21 cellular contexts compared by ENCODE assay signal in the genomic region with DNA sequence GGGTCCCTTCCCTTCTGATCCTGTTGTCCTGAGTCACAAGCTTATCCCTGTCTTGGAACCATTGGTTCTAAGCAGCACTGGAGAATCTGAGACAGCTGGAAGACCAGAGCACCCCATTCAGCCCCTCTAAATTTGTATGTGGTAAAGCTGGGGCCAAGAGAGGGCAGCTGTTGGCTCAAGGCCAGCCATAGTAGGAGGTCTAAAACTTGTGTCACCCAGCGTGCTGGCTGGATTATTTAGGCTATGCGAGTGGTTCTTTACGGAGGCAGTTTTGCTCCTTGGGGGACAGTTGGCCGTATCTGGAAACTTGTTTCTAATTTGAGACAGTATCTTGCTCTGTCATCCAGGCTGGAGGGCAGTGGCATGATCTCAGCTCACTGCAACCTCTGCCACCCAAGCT.
"Had no signal": no experiment of that assay in that cellular context is flagged by ENCODE, and none has a peak within 500 bp of the region (broad histone marks: within the 10 kb centered on the region; RNA-seq: fewer than 3 reads in every experiment).

No MANE protein-coding gene starts in this region.

- H3K4me3 Mint-ChIP-seq: naive thymus-derived CD4-positive, alpha-beta T cell had no signal

- H3K9me3 ChIP-seq: sigmoid colon had no signal

- H3K27me3 Mint-ChIP-seq: naive thymus-derived CD4-positive, alpha-beta T cell had no signal

- H3K27me3 ChIP-seq: dorsolateral prefrontal cortex, heart left ventricle, right atrium auricular region, sigmoid colon, stomach had no signal

- ATAC-seq: esophagus mucosa, heart left ventricle, left colon, left ventricle myocardium superior had no signal

- H3K27ac ChIP-seq: heart left ventricle, right atrium auricular region, stomach, thoracic aorta had no signal

- H3K36me3 Mint-ChIP-seq: naive thymus-derived CD4-positive, alpha-beta T cell had no signal

- H3K36me3 ChIP-seq: heart left ventricle, right atrium auricular region, stomach, thoracic aorta had no signal

- H3K4me3 ChIP-seq: dorsolateral prefrontal cortex, heart left ventricle, lung, right atrium auricular region, sigmoid colon, stomach, thoracic aorta had no signal

- H3K27ac Mint-ChIP-seq: naive thymus-derived CD4-positive, alpha-beta T cell had no signal

- DNase-seq: cortex of kidney; dorsolateral prefrontal cortex; effector CD8-positive, alpha-beta T cell; heart left ventricle; hippocampal formation; left colon; left ventricle myocardium superior; mesenchymal stem cell; midbrain; naive thymus-derived CD4-positive, alpha-beta T cell; posterior cingulate gyrus; sigmoid colon; small intestine; stimulated activated CD4-positive, alpha-beta T cell treated with anti-CD3 and anti-CD28 coated beads, Interleukin-12 subunit alpha, Interleukin-12 subunit beta, amount 100 ng/mL, for 4 hours; stimulated activated naive CD4-positive, alpha-beta T cell; stomach; trophoblast cell had no signal
